ENCODE assay signal across 33 cellular contexts in the genomic region with DNA sequence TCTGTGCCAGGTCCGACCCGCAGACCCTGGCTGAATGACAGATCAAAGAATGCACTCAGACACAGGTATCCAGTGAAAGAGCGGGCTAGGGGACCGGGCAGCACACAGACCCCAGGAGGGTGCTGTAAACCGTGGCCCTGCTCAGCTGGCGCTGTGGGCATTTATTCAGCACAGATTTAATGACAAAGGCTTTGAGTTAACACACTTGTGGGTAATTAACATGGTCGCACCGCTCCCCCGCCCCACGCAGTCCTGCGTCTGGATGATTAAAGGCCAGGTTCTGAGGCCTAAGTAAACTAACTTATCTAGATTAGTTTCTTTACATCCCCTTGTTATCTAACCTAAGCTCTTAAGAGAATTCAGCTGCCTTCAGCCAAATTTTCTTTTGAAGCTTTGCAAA. TPM values are rescaled to one million over a fixed set of nuclear protein-coding genes. Genes with fewer than 3 reads are reported as not detected.
"Had no signal": no experiment of that assay in that cellular context is flagged by ENCODE, and none has a peak within 500 bp of the region (broad histone marks: within the 10 kb centered on the region; RNA-seq: fewer than 3 reads in every experiment).

No MANE protein-coding gene starts in this region.

- H3K27ac ChIP-seq: stomach, suprapubic skin, testis, thoracic aorta, thyroid gland, tibial artery, tibial nerve, transverse colon, upper lobe of left lung, upper lobe of right lung, uterus, vagina had no signal

- H3K9me3 Mint-ChIP-seq: stimulated activated effector memory CD8-positive, alpha-beta T cell treated with anti-CD3 and anti-CD28 coated beads, Interleukin-12 subunit alpha, Interleukin-12 subunit beta, amount 100 ng/mL, for 72 hours; stimulated activated naive CD8-positive, alpha-beta T cell treated with anti-CD3 and anti-CD28 coated beads, Interleukin-15, Interleukin-2, amounts not matched to agents 100 ng/mL and 50 ng/mL, for 24 hours; type B pancreatic cell had no signal

- H3K36me3 ChIP-seq: stomach, suprapubic skin, thoracic aorta, thyroid gland, tibial artery, transverse colon, upper lobe of left lung, upper lobe of right lung, uterus, vagina had no signal

- FAIRE-seq: urothelium cell line had no signal

- DNase-seq: stimulated activated CD4-positive, alpha-beta T cell treated with anti-CD3 and anti-CD28 coated beads, Interleukin-2, amount 100 ng/mL, for 48 hours; stimulated activated CD4-positive, alpha-beta T cell treated with anti-CD3 and anti-CD28 coated beads, Interleukin-4, amount 100 ng/mL, for 1 hour; stimulated activated CD4-positive, alpha-beta T cell treated with anti-CD3 and anti-CD28 coated beads, Interleukin-4, amount 100 ng/mL, for 24 hours; stimulated activated CD4-positive, alpha-beta T cell treated with anti-CD3 and anti-CD28 coated beads, Interleukin-4, amount 100 ng/mL, for 4 hours; stimulated activated CD8-positive, alpha-beta memory T cell treated with anti-CD3 and anti-CD28 coated beads, Interleukin-4, amount 100 ng/mL, for 48 hours; stimulated activated naive B cell treated with anti-CD40 and anti-IgM and Interleukin-4, amounts not matched to agents 10 μg/mL and 1 μg/mL and 100 μg/mL, for 72 hours; stimulated activated naive CD4-positive, alpha-beta T cell; stimulated activated naive CD4-positive, alpha-beta T cell treated with Interleukin-2 at 50 U/mL for 16 hours; stimulated activated naive CD8-positive, alpha-beta T cell treated with anti-CD3 and anti-CD28 coated beads, Interleukin-15, amount 100 ng/mL, for 72 hours; stimulated activated naive CD8-positive, alpha-beta T cell treated with anti-CD3 and anti-CD28 coated beads, Interleukin-15, Interleukin-2, amounts not matched to agents 100 U/mL and 50 U/mL, for 24 hours; stomach; substantia nigra; testis; thyroid gland; tibial artery; transverse colon; trophoblast cell; upper lobe of right lung; uterus had no signal

- H3K36me3 Mint-ChIP-seq: stimulated activated memory B cell treated with anti-CD40 and anti-IgM and Interleukin-4, amounts not matched to agents 10 μg/mL and 1 μg/mL and 100 μg/mL, for 72 hours had no signal

- H3K9me3 ChIP-seq: suprapubic skin, testis, thoracic aorta, thyroid gland, tibial artery, tibial nerve, transverse colon, upper lobe of left lung, upper lobe of right lung, uterus, vagina had no signal

- ATAC-seq: stimulated activated effector memory CD8-positive, alpha-beta T cell treated with anti-CD3 and anti-CD28 coated beads, Interleukin-12 subunit alpha, Interleukin-12 subunit beta, amount 100 ng/mL, for 72 hours; stimulated activated memory B cell treated with anti-CD40 and anti-IgM and Interleukin-4, amounts not matched to agents 10 μg/mL and 1 μg/mL and 100 μg/mL, for 72 hours; stimulated activated naive B cell treated with anti-CD40 and anti-IgM and Interleukin-4, amounts not matched to agents 10 μg/mL and 1 μg/mL and 100 μg/mL, for 72 hours; stimulated activated naive CD8-positive, alpha-beta T cell treated with anti-CD3 and anti-CD28 coated beads, Interleukin-15, amount 100 ng/mL, for 72 hours; stimulated activated naive CD8-positive, alpha-beta T cell treated with anti-CD3 and anti-CD28 coated beads, Interleukin-15, Interleukin-2, amounts not matched to agents 100 U/mL and 50 U/mL, for 24 hours; upper lobe of right lung had no signal

- H3K4me3 Mint-ChIP-seq: stimulated activated effector memory CD8-positive, alpha-beta T cell treated with anti-CD3 and anti-CD28 coated beads, Interleukin-12 subunit alpha, Interleukin-12 subunit beta, amount 100 ng/mL, for 72 hours; stimulated activated memory B cell treated with anti-CD40 and anti-IgM and Interleukin-4, amounts not matched to agents 10 μg/mL and 1 μg/mL and 100 μg/mL, for 72 hours; stimulated activated naive B cell treated with anti-CD40 and anti-IgM and Interleukin-4, amounts not matched to agents 10 μg/mL and 1 μg/mL and 100 μg/mL, for 72 hours; stimulated activated naive CD8-positive, alpha-beta T cell treated with anti-CD3 and anti-CD28 coated beads, Interleukin-15, amount 100 ng/mL, for 72 hours; stimulated activated naive CD8-positive, alpha-beta T cell treated with anti-CD3 and anti-CD28 coated beads, Interleukin-15, Interleukin-2, amounts not matched to agents 100 ng/mL and 50 ng/mL, for 24 hours; type B pancreatic cell had no signal

- H3K4me3 ChIP-seq: stomach, suprapubic skin, testis, thoracic aorta, thyroid gland, tibial artery, tibial nerve, transverse colon, upper lobe of left lung, upper lobe of right lung, uterus, vagina had no signal

- H3K27me3 ChIP-seq: testis, thyroid gland, tibial nerve, uterus, vagina had no signal

- H3K4me1 ChIP-seq: testis, uterus had no signal

- H3K27ac Mint-ChIP-seq: stimulated activated effector memory CD8-positive, alpha-beta T cell treated with anti-CD3 and anti-CD28 coated beads, Interleukin-12 subunit alpha, Interleukin-12 subunit beta, amount 100 ng/mL, for 72 hours; stimulated activated memory B cell treated with anti-CD40 and anti-IgM and Interleukin-4, amounts not matched to agents 10 μg/mL and 1 μg/mL and 100 μg/mL, for 72 hours; stimulated activated naive B cell treated with anti-CD40 and anti-IgM and Interleukin-4, amounts not matched to agents 10 μg/mL and 1 μg/mL and 100 μg/mL, for 72 hours; stimulated activated naive CD8-positive, alpha-beta T cell treated with anti-CD3 and anti-CD28 coated beads, Interleukin-15, amount 100 ng/mL, for 72 hours; stimulated activated naive CD8-positive, alpha-beta T cell treated with anti-CD3 and anti-CD28 coated beads, Interleukin-15, Interleukin-2, amounts not matched to agents 100 ng/mL and 50 ng/mL, for 24 hours; type B pancreatic cell had no signal

RNA-seq across cellular contexts. Expression of gene MAK, which starts 3.5 kb away (rescaled TPM):
- total RNA-seq: transverse colon had no signal

RNA-seq across cellular contexts. Expression of gene GCM2, which starts 47.0 kb away (rescaled TPM):
- total RNA-seq: stomach, subcutaneous adipose tissue, suprapubic skin, temporal lobe, thoracic aorta, thyroid gland, tibial nerve, transverse colon, upper lobe of left lung, upper lobe of right lung, ureter, urinary bladder, uterus, vagina had no signal
- polyA plus RNA-seq: stomach, urinary bladder had no signal
